ENCODE assay signal across 26 cellular contexts in genomic region chr15:71162309-71162708, GRCh38.
"Had no signal": no experiment of that assay in that cellular context is flagged by ENCODE, and none has a peak within 500 bp of the region (broad histone marks: within the 10 kb centered on the region; RNA-seq: fewer than 3 reads in every experiment).

No MANE protein-coding gene starts in this region.

- DNase-seq: colonic mucosa; cortex of kidney; dermis blood vessel endothelial cell; dorsolateral prefrontal cortex; effector CD4-positive, alpha-beta T cell; effector CD8-positive, alpha-beta T cell; effector memory CD4-positive, alpha-beta T cell; effector memory CD8-positive, alpha-beta T cell; endodermal cell; erythroblast; esophagus squamous epithelium; foreskin fibroblast; foreskin keratinocyte; foreskin melanocyte; gastrocnemius medialis; glutamatergic neuron; head of caudate nucleus; heart left ventricle; heart right ventricle had no signal

- H3K4me1 ChIP-seq: colonic mucosa, esophagus squamous epithelium, gastrocnemius medialis had no signal

- H3K79me2 ChIP-seq: hepatocyte had no signal

- H3K27me3 ChIP-seq: colonic mucosa, esophagus muscularis mucosa, esophagus squamous epithelium, foreskin keratinocyte, gastrocnemius medialis, gastroesophageal sphincter, heart left ventricle, heart right ventricle, hepatocyte had no signal

- H3K27me3 Mint-ChIP-seq: dendritic cell treated with granulocyte-macrophage colony-stimulating factor and Interleukin-4, amounts not matched to agents 40 ng/mL and 50 ng/mL, for 4 days had no signal

- H3K27ac ChIP-seq: colonic mucosa, coronary artery, dorsolateral prefrontal cortex, epithelial cell of prostate, esophagus muscularis mucosa, esophagus squamous epithelium, foreskin keratinocyte, gastrocnemius medialis, gastroesophageal sphincter, heart left ventricle, heart right ventricle, hepatocyte had no signal

- H3K4me2 ChIP-seq: hepatocyte had no signal

- H3K27ac Mint-ChIP-seq: dendritic cell treated with granulocyte-macrophage colony-stimulating factor and Interleukin-4, amounts not matched to agents 40 ng/mL and 50 ng/mL, for 4 days; effector memory CD8-positive, alpha-beta T cell; endodermal cell had no signal

- H2AFZ ChIP-seq: hepatocyte had no signal

- H3K4me1 Mint-ChIP-seq: endodermal cell had no signal

- H3K4me3 Mint-ChIP-seq: dendritic cell treated with granulocyte-macrophage colony-stimulating factor and Interleukin-4, amounts not matched to agents 40 ng/mL and 50 ng/mL, for 4 days; effector memory CD8-positive, alpha-beta T cell; endodermal cell had no signal

- ATAC-seq: effector memory CD8-positive, alpha-beta T cell; esophagus mucosa; foreskin keratinocyte; gastrocnemius medialis; gastroesophageal sphincter; heart left ventricle; heart right ventricle had no signal

- H3K9me3 ChIP-seq: colonic mucosa, esophagus muscularis mucosa, gastrocnemius medialis, gastroesophageal sphincter had no signal

- H3K36me3 ChIP-seq: colonic mucosa, esophagus muscularis mucosa, esophagus squamous epithelium, gastrocnemius medialis, gastroesophageal sphincter, heart left ventricle, heart right ventricle had no signal

- H3K4me3 ChIP-seq: colonic mucosa, coronary artery, dorsolateral prefrontal cortex, esophagus muscularis mucosa, esophagus squamous epithelium, gastrocnemius medialis, gastroesophageal sphincter, heart left ventricle, heart right ventricle, hepatocyte had no signal
